ENCODE assay signal across 9 cellular contexts in the genomic region with DNA sequence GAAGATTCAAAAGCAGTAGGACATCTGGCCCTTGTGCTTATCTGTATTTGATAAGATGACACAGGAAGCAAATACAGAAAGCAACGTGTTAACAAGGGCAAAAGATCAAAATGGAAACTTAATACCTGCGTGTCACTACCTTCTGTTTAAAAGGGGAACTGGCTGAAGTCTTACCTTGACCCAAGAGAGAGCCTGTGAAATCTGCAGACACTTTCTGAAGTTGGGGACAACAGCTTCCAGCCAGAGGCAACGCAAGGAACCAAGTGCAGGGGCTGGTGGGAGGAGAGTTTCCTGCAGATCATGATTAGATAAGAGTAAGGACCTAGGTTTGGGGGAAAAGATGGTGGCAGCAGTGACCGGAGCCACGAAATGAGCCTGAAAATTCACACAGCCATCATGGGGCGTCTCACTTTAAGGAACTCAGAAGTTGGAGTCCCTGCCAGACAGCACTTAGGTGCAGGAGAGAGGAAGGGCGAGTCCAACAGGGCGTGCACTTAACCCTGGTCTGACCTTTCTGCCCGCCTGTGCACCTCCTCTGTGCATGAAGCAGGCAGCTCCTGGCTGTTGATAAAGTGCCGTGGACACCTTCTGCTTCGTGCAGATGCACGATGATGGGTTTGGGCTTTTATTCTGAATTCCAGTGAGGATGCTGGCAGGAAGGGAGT.
DNase-seq lines count a peak whose midpoint lies in the region; ATAC-seq and TF ChIP-seq lines count a peak whose summit lies in the region.
"Had no signal": no experiment of that assay in that cellular context is flagged by ENCODE, and none has a peak within 500 bp of the region (broad histone marks: within the 10 kb centered on the region; RNA-seq: fewer than 3 reads in every experiment).

No MANE protein-coding gene starts in this region.

- TF ChIP-seq EP300 in transverse colon (IDR thresholded peaks at IDR 0.05; ENCODE audit: low read depth): no peak

- CTCF ChIA-PET in activated CD4-positive, alpha-beta T cell treated with anti-CD3 and anti-CD28 coated beads for 36 hours (lab: Charles Lee): interaction anchor here (0.8 to 1.3 kb wide), 2 partner anchors 34 to 114 kb away, joined by 4 to 8 read pairs; no protein-coding TSS in a partner anchor
- CTCF ChIA-PET in MCF 10A (lab: Yijun Ruan, JAX): interaction anchor here (0.7 to 2.7 kb wide), 3 partner anchors 48 to 114 kb away, joined by 3 to 12 read pairs (median 11); no protein-coding TSS in a partner anchor

- H3K4me3 ChIP-seq in lower lobe of right lung (no peak overlapping the region), transverse colon (no peak overlapping the region)
- H3K4me3 ChIP-seq: MG63 had no signal

- POLR2A ChIA-PET in activated CD4-positive, alpha-beta T cell treated with anti-CD3 and anti-CD28 coated beads for 36 hours (lab: Charles Lee): no interaction called here
- POLR2A ChIA-PET in MCF 10A (lab: Yijun Ruan, JAX): interaction anchor here (0.6 to 2.8 kb wide), 18 partner anchors 9 to 218 kb away, joined by 3 to 19 read pairs (median 4); a partner anchor contains a TSS

- TF ChIP-seq POLR2A in transverse colon (IDR thresholded peaks at IDR 0.05): no peak

- peak overlapping the region; percentile 62 for H3K4me3 Mint-ChIP-seq in activated CD4-positive, alpha-beta T cell treated with anti-CD3 and anti-CD28 coated beads for 36 hours
- peak overlapping the region; percentile 55 for H3K4me3 Mint-ChIP-seq in MCF 10A (ENCODE audit: unreplicated experiment)

- H3K27me3 Mint-ChIP-seq in activated CD4-positive, alpha-beta T cell treated with anti-CD3 and anti-CD28 coated beads for 36 hours: no peaks in the 10 kb centered on the region
- H3K27me3 Mint-ChIP-seq in MCF 10A (ENCODE audit: insufficient read depth, unreplicated experiment): no peaks in the 10 kb centered on the region

- in situ Hi-C loops in transverse colon (cut with MboI; ENCODE audit: low pct_ligation_motif_present in 1 of 4, low pct_unique_long_range_greater_than_20kb in 1 of 4, low sequenced_read_pairs in 3 of 4): loop anchor here in 1 of 4 donors (25.0 kb wide), 1 partner anchor 162 kb away; a partner anchor contains a TSS

- DNase-seq in activated CD4-positive, alpha-beta T cell treated with anti-CD3 and anti-CD28 coated beads for 36 hours: peak; percentile 59
- no peak for DNase-seq in activated CD4-positive, alpha-beta T cell treated with anti-CD3 and anti-CD28 coated beads for 1 hour
- no peak for DNase-seq in MCF 10A (ENCODE audit: unreplicated experiment)
- DNase-seq in lower lobe of right lung: peak; percentile 80
- peak; percentile 76 for DNase-seq in transverse colon
- DNase-seq in activated gamma-delta T cell (lab: John Stamatoyannopoulos, UW): no peak
- no peak for DNase-seq in Ammon's horn (ENCODE audit: low spot score)
- no peak for DNase-seq in mucosa of gallbladder (ENCODE audit: low spot score)

- H3K4me1 ChIP-seq in lower lobe of right lung (peaks cover 57% of the 10 kb centered on the region), transverse colon (peaks cover 26 to 62% (median 45%) of the 10 kb centered on the region in 4 donors)

- WGBS in transverse colon (ENCODE audit: low coverage in 1 of 2), 2 donors: 18 to 47% methylated on average over 3 to 12 of the region's 12 CpGs

- H3K9me3 ChIP-seq in lower lobe of right lung (no peaks in the 10 kb centered on the region), transverse colon (no peaks in the 10 kb centered on the region)
- H3K9me3 ChIP-seq: MG63 had no signal

- H3K9me3 Mint-ChIP-seq in activated CD4-positive, alpha-beta T cell treated with anti-CD3 and anti-CD28 coated beads for 36 hours (ENCODE audit: low read depth): no peaks in the 10 kb centered on the region
- peaks cover 7% of the 10 kb centered on the region for H3K9me3 Mint-ChIP-seq in MCF 10A (ENCODE audit: unreplicated experiment)

- H3K27ac ChIP-seq in lower lobe of right lung (peak overlapping the region; percentile 75), transverse colon (peak overlapping the region; percentile 81 to 88 (median 84))

- H3K4me1 Mint-ChIP-seq in activated CD4-positive, alpha-beta T cell treated with anti-CD3 and anti-CD28 coated beads for 36 hours: peaks cover 96% of the 10 kb centered on the region
- H3K4me1 Mint-ChIP-seq in MCF 10A (ENCODE audit: insufficient read depth, unreplicated experiment): peaks cover 53% of the 10 kb centered on the region

- peak overlapping the region; percentile 87 for H3K27ac Mint-ChIP-seq in activated CD4-positive, alpha-beta T cell treated with anti-CD3 and anti-CD28 coated beads for 36 hours
- H3K27ac Mint-ChIP-seq in MCF 10A (ENCODE audit: low read depth, unreplicated experiment): peak overlapping the region; percentile 92

- no peak for ATAC-seq in activated CD4-positive, alpha-beta T cell treated with anti-CD3 and anti-CD28 coated beads for 36 hours
- ATAC-seq in lower lobe of right lung: peak; percentile 83 to 85

- no TSS peak for BruUV-seq in MCF 10A (replicated peaks; lab: Mats Ljungman, UMichigan)

- intact Hi-C loops in activated CD4-positive, alpha-beta T cell treated with anti-CD3 and anti-CD28 coated beads for 36 hours (cut with DNase I, micrococcal nuclease): loop anchor here in 1 of 2 experiments (5.0 kb wide), 1 partner anchor 297 kb away; a partner anchor contains a TSS
- intact Hi-C loops in MCF 10A (cut with micrococcal nuclease) (loop anchor here (5.0 kb wide), 2 partner anchors 83 to 103 kb away; no protein-coding TSS in a partner anchor), lower lobe of right lung (cut with DNase I) (no loop called here), transverse colon (cut with DNase I; ENCODE audit: low total_unique reads) (no loop called here)

- peaks cover 14% of the 10 kb centered on the region for H3K36me3 ChIP-seq in lower lobe of right lung
- H3K36me3 ChIP-seq in transverse colon: no peaks in the 10 kb centered on the region
- H3K36me3 ChIP-seq: MG63 had no signal

- peaks cover 65% of the 10 kb centered on the region for H3K36me3 Mint-ChIP-seq in activated CD4-positive, alpha-beta T cell treated with anti-CD3 and anti-CD28 coated beads for 36 hours (ENCODE audit: low read depth)
- no peaks in the 10 kb centered on the region for H3K36me3 Mint-ChIP-seq in MCF 10A (ENCODE audit: insufficient read depth, unreplicated experiment)

- TF ChIP-seq CTCF in MCF 10A (IDR thresholded peaks at IDR 0.05; ENCODE audit: unreplicated experiment) (no peak), lower lobe of right lung (IDR thresholded peaks at IDR 0.05) (no peak), transverse colon (IDR thresholded peaks at IDR 0.05) (no peak)

- no peaks in the 10 kb centered on the region for H3K27me3 ChIP-seq in lower lobe of right lung (ENCODE audit: low read depth)
- no peaks in the 10 kb centered on the region for H3K27me3 ChIP-seq in transverse colon
- H3K27me3 ChIP-seq: MG63 had no signal

Comparison
In these comparisons a context has a peak if more than half of its experiments do, and no peak if none do; other contexts are left out.
1. DNase-seq: peak in activated CD4-positive, alpha-beta T cell treated with anti-CD3 and anti-CD28 coated beads for 36 hours (single experiment), lower lobe of right lung (single experiment) and transverse colon (single experiment); none in activated CD4-positive, alpha-beta T cell treated with anti-CD3 and anti-CD28 coated beads for 1 hour (single experiment), MCF 10A (single experiment), activated gamma-delta T cell (single experiment), Ammon's horn (single experiment) and mucosa of gallbladder (single experiment).